ENCODE assay signal across 9 cellular contexts in genomic region chr19:17931532-17932191, GRCh38. TPM values are rescaled to one million over a fixed set of nuclear protein-coding genes. Genes with fewer than 3 reads are reported as not detected.
A peak's percentile ranks its signal among the peaks of the same experiment; 100 is the strongest.
DNase-seq lines count a peak whose midpoint lies in the region; ATAC-seq, FAIRE-seq and TF ChIP-seq lines count a peak whose summit lies in the region.
"Had no signal": no experiment of that assay in that cellular context is flagged by ENCODE, and none has a peak within 500 bp of the region (broad histone marks: within the 10 kb centered on the region; RNA-seq: fewer than 3 reads in every experiment).

No MANE protein-coding gene starts in this region.

- H3K9me3 Mint-ChIP-seq in activated CD4-positive, alpha-beta T cell treated with anti-CD3 and anti-CD28 coated beads, Interleukin-2, amount 10 ng/mL, durations not matched to agents 7 days and 5 days, result no peaks in the 10 kb centered on the region
- H3K9me3 Mint-ChIP-seq in activated B cell treated with CpG ODN at 0.5 μM for 24 hours, result no peaks in the 10 kb centered on the region

- H3K4me1 ChIP-seq in testis, result peaks cover 17% of the 10 kb centered on the region

- intact Hi-C loops in activated B cell treated with CpG ODN at 0.5 μM for 24 hours (cut with micrococcal nuclease) (loop anchor here (1.0 to 5.0 kb wide), 6 partner anchors 61 to 479 kb away; partner anchors contain the start of gene RPL18A), testis (cut with DNase I; ENCODE audit: low total_unique reads) (no loop called here)

- H3K4me3 ChIP-seq in iPS-18c (ENCODE audit: insufficient read depth, low read depth, low read length) (peak overlapping the region; percentile 90; the same call in 1 of the 2 replicates), testis (peak overlapping the region; percentile 72 to 79)

- H3K27me3 ChIP-seq in testis, result no peaks in the 10 kb centered on the region

- no peak for DNase-seq in activated CD4-positive, alpha-beta T cell treated with anti-CD3 and anti-CD28 coated beads, Interleukin-2, amount 10 ng/mL, durations not matched to agents 7 days and 5 days
- no peak for DNase-seq in activated CD4-positive, alpha-beta T cell treated with anti-CD3 and anti-CD28 coated beads for 4 hours
- DNase-seq in activated B cell treated with CpG ODN at 0.5 μM for 24 hours (no peak), testis (no peak), RCC 7860 (ENCODE audit: low spot score) (no peak)

- POLR2A ChIA-PET in activated CD4-positive, alpha-beta T cell treated with anti-CD3 and anti-CD28 coated beads, Interleukin-2, amount 10 ng/mL, durations not matched to agents 7 days and 5 days (lab: Charles Lee), result interaction anchor here (1.4 to 2.5 kb wide), 3 partner anchors 61 to 72 kb away, joined by 3 to 38 read pairs (median 7); partner anchors contain the start of gene RPL18A
- POLR2A ChIA-PET in activated B cell treated with CpG ODN at 0.5 μM for 24 hours (lab: Charles Lee), result interaction anchor here (0.8 to 5.0 kb wide), 15 partner anchors 16 to 324 kb away, joined by 3 to 299 read pairs (median 7); partner anchors contain the start of genes JAK3, RPL18A and SLC5A5

- CTCF ChIA-PET in activated CD4-positive, alpha-beta T cell treated with anti-CD3 and anti-CD28 coated beads, Interleukin-2, amount 10 ng/mL, durations not matched to agents 7 days and 5 days (lab: Charles Lee), result interaction anchor here (0.6 to 10.3 kb wide), 43 partner anchors 13 to 543 kb away, joined by 3 to 326 read pairs (median 4); partner anchors contain the start of genes ARRDC2, JAK3, MVB12A and RPL18A
- CTCF ChIA-PET in activated B cell treated with CpG ODN at 0.5 μM for 24 hours (lab: Charles Lee), result interaction anchor here (0.7 to 4.7 kb wide), 13 partner anchors 16 to 226 kb away, joined by 3 to 201 read pairs (median 5); partner anchors contain the start of genes RPL18A and SLC5A5

- H3K36me3 ChIP-seq in testis (ENCODE audit: low read depth, missing control alignments), result no peaks in the 10 kb centered on the region

- H3K36me3 Mint-ChIP-seq in activated CD4-positive, alpha-beta T cell treated with anti-CD3 and anti-CD28 coated beads, Interleukin-2, amount 10 ng/mL, durations not matched to agents 7 days and 5 days (ENCODE audit: low read depth), result no peaks in the 10 kb centered on the region
- peaks cover 6% of the 10 kb centered on the region for H3K36me3 Mint-ChIP-seq in activated B cell treated with CpG ODN at 0.5 μM for 24 hours (ENCODE audit: low read depth)

- H3K9me3 ChIP-seq in iPS-18c (ENCODE audit: control insufficient read depth, insufficient read depth, low read length), result no peaks in the 10 kb centered on the region
- H3K9me3 ChIP-seq in testis, result no peaks in the 10 kb centered on the region

- peak overlapping the region; percentile 41 for H3K4me3 Mint-ChIP-seq in activated CD4-positive, alpha-beta T cell treated with anti-CD3 and anti-CD28 coated beads, Interleukin-2, amount 10 ng/mL, durations not matched to agents 7 days and 5 days
- H3K4me3 Mint-ChIP-seq in activated B cell treated with CpG ODN at 0.5 μM for 24 hours, result peak overlapping the region; percentile 88

- H3K27ac ChIP-seq in testis, result peak overlapping the region in 1 of 2 donors; percentile 91

- ATAC-seq in activated B cell treated with CpG ODN at 0.5 μM for 24 hours (ENCODE audit: low read depth) (no peak), HG02884 (IDR thresholded peaks at IDR 0.05; ENCODE audit: unreplicated experiment) (no peak), HG02571 (IDR thresholded peaks at IDR 0.05; ENCODE audit: unreplicated experiment) (no peak)

- FAIRE-seq in RCC 7860 (lab: Jason Lieb, UNC), result no peak

- H3K27ac Mint-ChIP-seq in activated CD4-positive, alpha-beta T cell treated with anti-CD3 and anti-CD28 coated beads, Interleukin-2, amount 10 ng/mL, durations not matched to agents 7 days and 5 days, result peak overlapping the region; percentile 80
- peak overlapping the region; percentile 7 for H3K27ac Mint-ChIP-seq in activated B cell treated with CpG ODN at 0.5 μM for 24 hours

- no peak for TF ChIP-seq POLR2A in testis (IDR thresholded peaks at IDR 0.05)

- WGBS in testis, 2 donors, result 17 to 22% methylated on average over 14 of the region's 14 CpGs

- no peaks in the 10 kb centered on the region for H3K27me3 Mint-ChIP-seq in activated CD4-positive, alpha-beta T cell treated with anti-CD3 and anti-CD28 coated beads, Interleukin-2, amount 10 ng/mL, durations not matched to agents 7 days and 5 days
- H3K27me3 Mint-ChIP-seq in activated B cell treated with CpG ODN at 0.5 μM for 24 hours, result peaks cover 2% of the 10 kb centered on the region

- TF ChIP-seq CTCF in activated B cell treated with CpG ODN at 0.5 μM for 24 hours (IDR thresholded peaks at IDR 0.05) (no peak), testis (IDR thresholded peaks at IDR 0.05) (no peak)

- H3K4me1 Mint-ChIP-seq in activated CD4-positive, alpha-beta T cell treated with anti-CD3 and anti-CD28 coated beads, Interleukin-2, amount 10 ng/mL, durations not matched to agents 7 days and 5 days, result peaks cover 31% of the 10 kb centered on the region
- peaks cover 25% of the 10 kb centered on the region for H3K4me1 Mint-ChIP-seq in activated B cell treated with CpG ODN at 0.5 μM for 24 hours

RNA-seq across cellular contexts. Expression of gene CCDC124, which starts 1.2 kb away (rescaled TPM):
- total RNA-seq in activated CD4-positive, alpha-beta T cell treated with anti-CD3 and anti-CD28 coated beads, Interleukin-2, amount 10 ng/mL, durations not matched to agents 7 days and 5 days, result 10 to 100 TPM; 59.2 to 64.7 TPM
- 49.9 and 59.5 TPM in 2 replicates for total RNA-seq in activated B cell treated with CpG ODN at 0.5 μM for 24 hours
- 10 to 100 TPM; 51.5 to 69.5 TPM for total RNA-seq in testis
- polyA plus RNA-seq in testis (ENCODE audit: insufficient read depth, low read depth, low replicate concordance), result 75.0 TPM

RNA-seq across cellular contexts. Expression of gene KCNN1, which starts 35.2 kb away (rescaled TPM):
- not detected for total RNA-seq in activated CD4-positive, alpha-beta T cell treated with anti-CD3 and anti-CD28 coated beads, Interleukin-2, amount 10 ng/mL, durations not matched to agents 7 days and 5 days
- total RNA-seq in activated B cell treated with CpG ODN at 0.5 μM for 24 hours (0.17 TPM in 1 of 2 replicates, not detected in the other), testis (10 to 100 TPM; 10.3 to 15.9 TPM)
- 4.4 TPM for polyA plus RNA-seq in testis (ENCODE audit: insufficient read depth, low read depth, low replicate concordance)

RNA-seq across cellular contexts. Expression of gene SLC5A5, which starts 59.9 kb away (rescaled TPM):
- total RNA-seq in activated CD4-positive, alpha-beta T cell treated with anti-CD3 and anti-CD28 coated beads, Interleukin-2, amount 10 ng/mL, durations not matched to agents 7 days and 5 days, result 1 to 10 TPM; 1.7 to 2.2 TPM
- total RNA-seq in activated B cell treated with CpG ODN at 0.5 μM for 24 hours, result 0.09 and 0.12 TPM in 2 replicates
- 1 to 10 TPM in 1 of 2 donors, under 1 TPM in 1; 0.79 to 1.4 TPM for total RNA-seq in testis
- polyA plus RNA-seq in testis (ENCODE audit: insufficient read depth, low read depth, low replicate concordance), result 1.1 TPM
- total RNA-seq: lung microvascular endothelial cell had no signal
